13 cellular contexts compared by ENCODE assay signal in the genomic region with DNA sequence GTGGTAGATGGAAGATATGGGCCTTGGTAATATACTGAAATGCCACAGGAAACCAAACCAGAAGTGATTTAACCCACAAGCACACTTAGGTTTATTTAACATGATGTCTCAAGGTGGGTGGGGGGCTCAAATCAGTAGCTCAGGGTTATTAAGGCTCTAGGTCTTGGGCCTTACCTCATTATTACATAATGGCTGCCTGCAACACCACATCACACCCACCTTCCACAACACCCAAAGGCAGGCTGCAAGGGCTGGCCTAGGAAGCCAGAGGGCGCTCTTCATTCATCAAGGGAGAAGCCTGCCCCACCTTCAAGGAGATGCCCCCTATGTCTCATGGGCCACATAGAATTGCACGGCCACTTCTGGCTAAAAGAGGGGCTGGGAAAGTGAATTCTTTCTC. TPM values are rescaled to one million over a fixed set of nuclear protein-coding genes. Genes with fewer than 3 reads are reported as not detected.
DNase-seq lines count a peak whose midpoint lies in the region; ATAC-seq, FAIRE-seq and TF ChIP-seq lines count a peak whose summit lies in the region.
"Had no signal": no experiment of that assay in that cellular context is flagged by ENCODE, and none has a peak within 500 bp of the region (broad histone marks: within the 10 kb centered on the region; RNA-seq: fewer than 3 reads in every experiment).

No MANE protein-coding gene starts in this region.

- no peaks in the 10 kb centered on the region for H3K27me3 ChIP-seq in PC-3 (ENCODE audit: low read length)

- H3K27ac Mint-ChIP-seq in activated T-helper 2 cell treated with anti-CD3 and anti-CD28 coated beads, Interferon-gamma antibody, Interleukin-2, Interleukin-4, amounts not matched to agents 10 μg/mL and 5 μg/mL and 100 μg/mL, durations not matched to agents 14 hours and 24 hours and 36 hours, result no peak overlapping the region
- H3K27ac Mint-ChIP-seq: activated B cell treated with CpG ODN at 0.5 μM for 24 hours had no signal

- peak; percentile 72 for TF ChIP-seq CTCF in PC-3 (conservative IDR thresholded peaks at IDR 0.05; ENCODE audit: low read depth, low read length)

- H4K20me1 ChIP-seq in PC-3 (ENCODE audit: low read length), result no peaks in the 10 kb centered on the region

- H3K27me3 Mint-ChIP-seq in activated T-helper 2 cell treated with anti-CD3 and anti-CD28 coated beads, Interferon-gamma antibody, Interleukin-2, Interleukin-4, amounts not matched to agents 10 μg/mL and 5 μg/mL and 100 μg/mL, durations not matched to agents 14 hours and 24 hours and 36 hours (ENCODE audit: low read depth), result peaks cover 13% of the 10 kb centered on the region

- ATAC-seq in PC-3, result no peak
- ATAC-seq: gastroesophageal sphincter, left lobe of liver had no signal

- H3K4me2 ChIP-seq in PC-3 (ENCODE audit: low read length), result no peak overlapping the region

- H3K36me3 ChIP-seq in PC-3 (ENCODE audit: low read depth, low read length), result no peaks in the 10 kb centered on the region
- H3K36me3 ChIP-seq: gastroesophageal sphincter had no signal

- peaks cover 16% of the 10 kb centered on the region for H3K9me3 Mint-ChIP-seq in activated T-helper 2 cell treated with anti-CD3 and anti-CD28 coated beads, Interferon-gamma antibody, Interleukin-2, Interleukin-4, amounts not matched to agents 10 μg/mL and 5 μg/mL and 100 μg/mL, durations not matched to agents 14 hours and 24 hours and 36 hours

- no TSS peak for BruUV-seq in PC-3 (replicated peaks; lab: Mats Ljungman, UMichigan)

- CTCF ChIA-PET in PC-3 (lab: Charles Lee), result no interaction called here

- H3K36me3 Mint-ChIP-seq in activated T-helper 2 cell treated with anti-CD3 and anti-CD28 coated beads, Interferon-gamma antibody, Interleukin-2, Interleukin-4, amounts not matched to agents 10 μg/mL and 5 μg/mL and 100 μg/mL, durations not matched to agents 14 hours and 24 hours and 36 hours (ENCODE audit: low read depth), result peaks cover 3% of the 10 kb centered on the region

- peaks cover under 1% of the 10 kb centered on the region; the same call in 1 of the 2 replicates for H3K9me3 ChIP-seq in PC-3 (ENCODE audit: low read length)

- H3K9me2 ChIP-seq in PC-3 (replicated peaks; ENCODE audit: low read length), result no peaks in the 10 kb centered on the region

- no peaks in the 10 kb centered on the region for H3K79me2 ChIP-seq in PC-3 (ENCODE audit: low read length)

- H3K9ac ChIP-seq in PC-3 (ENCODE audit: low read length), result no peak overlapping the region

- no peak overlapping the region for H3K4me3 Mint-ChIP-seq in activated T-helper 2 cell treated with anti-CD3 and anti-CD28 coated beads, Interferon-gamma antibody, Interleukin-2, Interleukin-4, amounts not matched to agents 10 μg/mL and 5 μg/mL and 100 μg/mL, durations not matched to agents 14 hours and 24 hours and 36 hours (ENCODE audit: low read depth)
- H3K4me3 Mint-ChIP-seq: activated B cell treated with CpG ODN at 0.5 μM for 24 hours had no signal

- H3K4me3 ChIP-seq in PC-3 (ENCODE audit: low read length), result no peak overlapping the region
- H3K4me3 ChIP-seq: gastroesophageal sphincter had no signal

- H2AFZ ChIP-seq in PC-3 (ENCODE audit: low read length), result no peak overlapping the region

- DNase-seq in activated naive CD4-positive, alpha-beta T cell treated with Interleukin-2 at 50 U/mL for 16 hours, result peak; percentile 15
- DNase-seq in activated naive CD4-positive, alpha-beta T cell (lab: John Stamatoyannopoulos, UW), result no peak
- DNase-seq in PC-3, result peak; percentile 25
- peak; percentile 26 for DNase-seq in stimulated activated CD4-positive, alpha-beta T cell treated with anti-CD3 and anti-CD28 coated beads, Interleukin-4, amount 100 ng/mL, for 24 hours
- DNase-seq in activated T-helper 2 cell treated with anti-CD3 and anti-CD28 coated beads, Interferon-gamma antibody, Interleukin-2, Interleukin-4, amounts not matched to agents 10 μg/mL and 5 μg/mL and 100 μg/mL, durations not matched to agents 14 hours and 24 hours and 36 hours (ENCODE audit: low spot score), result no peak
- DNase-seq in GM19239 (ENCODE audit: insufficient read length, low spot score), result no peak
- DNase-seq: activated B cell treated with CpG ODN at 0.5 μM for 24 hours, dermis blood vessel endothelial cell, GF-D8 had no signal

- intact Hi-C loops in PC-3 (cut with micrococcal nuclease), result no loop called here
- intact Hi-C loops in activated T-helper 2 cell treated with anti-CD3 and anti-CD28 coated beads, Interferon-gamma antibody, Interleukin-2, Interleukin-4, amounts not matched to agents 10 μg/mL and 5 μg/mL and 100 μg/mL, durations not matched to agents 14 hours and 24 hours and 36 hours (cut with micrococcal nuclease), result no loop called here

- no peak for FAIRE-seq in GM19239 (lab: Jason Lieb, UNC)

- POLR2A ChIA-PET in PC-3 (lab: Charles Lee; ENCODE audit: unreplicated experiment), result no interaction called here

- no peaks in the 10 kb centered on the region for H3F3A ChIP-seq in PC-3 (ENCODE audit: low read length, unreplicated experiment)

- H3K4me1 Mint-ChIP-seq in activated T-helper 2 cell treated with anti-CD3 and anti-CD28 coated beads, Interferon-gamma antibody, Interleukin-2, Interleukin-4, amounts not matched to agents 10 μg/mL and 5 μg/mL and 100 μg/mL, durations not matched to agents 14 hours and 24 hours and 36 hours (ENCODE audit: low read depth), result peaks cover 2% of the 10 kb centered on the region

- peak overlapping the region; percentile 97 for H3K27ac ChIP-seq in PC-3 (ENCODE audit: low read length)
- H3K27ac ChIP-seq: gastroesophageal sphincter had no signal

- H3K4me1 ChIP-seq in PC-3 (ENCODE audit: insufficient read depth, low read length), result peaks cover 31% of the 10 kb centered on the region
- H3K4me1 ChIP-seq: gastroesophageal sphincter had no signal

RNA-seq across cellular contexts. Expression of a gene that starts 6.0 kb away (rescaled TPM):
- total RNA-seq in PC-3 (2014; rRNA removed), result 99.2 and 111 TPM in 2 replicates
- 0.48 and 0.51 TPM in 2 replicates for total RNA-seq in activated T-helper 2 cell treated with anti-CD3 and anti-CD28 coated beads, Interferon-gamma antibody, Interleukin-2, Interleukin-4, amounts not matched to agents 10 μg/mL and 5 μg/mL and 100 μg/mL, durations not matched to agents 14 hours and 24 hours and 36 hours
- total RNA-seq: activated B cell treated with CpG ODN at 0.5 μM for 24 hours, dermis blood vessel endothelial cell, gastroesophageal sphincter, H4, skeletal muscle tissue had no signal

RNA-seq across cellular contexts. Expression of a gene that starts 9.5 kb away (rescaled TPM):
- total RNA-seq in PC-3 (2014; rRNA removed), result 21.1 and 22.9 TPM in 2 replicates
- total RNA-seq in activated T-helper 2 cell treated with anti-CD3 and anti-CD28 coated beads, Interferon-gamma antibody, Interleukin-2, Interleukin-4, amounts not matched to agents 10 μg/mL and 5 μg/mL and 100 μg/mL, durations not matched to agents 14 hours and 24 hours and 36 hours, result not detected in 2 replicates
- total RNA-seq: activated B cell treated with CpG ODN at 0.5 μM for 24 hours, dermis blood vessel endothelial cell, gastroesophageal sphincter, H4, skeletal muscle tissue had no signal

RNA-seq across cellular contexts. Expression of a gene that starts 35.5 kb away (rescaled TPM):
- not detected in 2 replicates for total RNA-seq in PC-3 (2014; rRNA removed)
- total RNA-seq in activated T-helper 2 cell treated with anti-CD3 and anti-CD28 coated beads, Interferon-gamma antibody, Interleukin-2, Interleukin-4, amounts not matched to agents 10 μg/mL and 5 μg/mL and 100 μg/mL, durations not matched to agents 14 hours and 24 hours and 36 hours, result 81.0 and 88.1 TPM in 2 replicates
- total RNA-seq: activated B cell treated with CpG ODN at 0.5 μM for 24 hours, dermis blood vessel endothelial cell, skeletal muscle tissue had no signal

RNA-seq across cellular contexts. Expression of a gene that starts 43.4 kb away (rescaled TPM):
- 1.0 TPM in 1 of 2 replicates, not detected in the other for total RNA-seq in PC-3 (2014; rRNA removed)
- 86.0 and 87.4 TPM in 2 replicates for total RNA-seq in activated T-helper 2 cell treated with anti-CD3 and anti-CD28 coated beads, Interferon-gamma antibody, Interleukin-2, Interleukin-4, amounts not matched to agents 10 μg/mL and 5 μg/mL and 100 μg/mL, durations not matched to agents 14 hours and 24 hours and 36 hours
- total RNA-seq: activated B cell treated with CpG ODN at 0.5 μM for 24 hours, dermis blood vessel endothelial cell, H4 had no signal

RNA-seq across cellular contexts. Expression of a gene that starts 45.1 kb away (rescaled TPM):
- 2.8 and 9.1 TPM in 2 replicates for total RNA-seq in PC-3 (2014; rRNA removed)
- not detected in 2 replicates for total RNA-seq in activated T-helper 2 cell treated with anti-CD3 and anti-CD28 coated beads, Interferon-gamma antibody, Interleukin-2, Interleukin-4, amounts not matched to agents 10 μg/mL and 5 μg/mL and 100 μg/mL, durations not matched to agents 14 hours and 24 hours and 36 hours
- total RNA-seq: activated B cell treated with CpG ODN at 0.5 μM for 24 hours, H4 had no signal

Comparison
In these comparisons a context has a peak if more than half of its experiments do, and no peak if none do; other contexts are left out.
1. DNase-seq: peak in activated naive CD4-positive, alpha-beta T cell treated with Interleukin-2 at 50 U/mL for 16 hours (single experiment), PC-3 (single experiment) and stimulated activated CD4-positive, alpha-beta T cell treated with anti-CD3 and anti-CD28 coated beads, Interleukin-4, amount 100 ng/mL, for 24 hours (single experiment); none in activated naive CD4-positive, alpha-beta T cell (0 of 4), activated T-helper 2 cell treated with anti-CD3 and anti-CD28 coated beads, Interferon-gamma antibody, Interleukin-2, Interleukin-4, amounts not matched to agents 10 μg/mL and 5 μg/mL and 100 μg/mL, durations not matched to agents 14 hours and 24 hours and 36 hours (single experiment) and GM19239 (single experiment).
2. RNA of a gene that starts 6.0 kb away (total RNA-seq): 99.2 to 111 TPM in PC-3; 0.48 to 0.51 TPM in activated T-helper 2 cell treated with anti-CD3 and anti-CD28 coated beads, Interferon-gamma antibody, Interleukin-2, Interleukin-4, amounts not matched to agents 10 μg/mL and 5 μg/mL and 100 μg/mL, durations not matched to agents 14 hours and 24 hours and 36 hours; every median in the first group is over 10 times any median in the second.
3. RNA of a gene that starts 9.5 kb away (total RNA-seq): 21.1 to 22.9 TPM in PC-3; not detected in activated T-helper 2 cell treated with anti-CD3 and anti-CD28 coated beads, Interferon-gamma antibody, Interleukin-2, Interleukin-4, amounts not matched to agents 10 μg/mL and 5 μg/mL and 100 μg/mL, durations not matched to agents 14 hours and 24 hours and 36 hours; every median in the first group is over 10 times any median in the second.
4. RNA of a gene that starts 35.5 kb away (total RNA-seq): 81.0 to 88.1 TPM in activated T-helper 2 cell treated with anti-CD3 and anti-CD28 coated beads, Interferon-gamma antibody, Interleukin-2, Interleukin-4, amounts not matched to agents 10 μg/mL and 5 μg/mL and 100 μg/mL, durations not matched to agents 14 hours and 24 hours and 36 hours; not detected in PC-3; every median in the first group is over 10 times any median in the second.